16 cellular contexts compared by ENCODE assay signal in the genomic region with DNA sequence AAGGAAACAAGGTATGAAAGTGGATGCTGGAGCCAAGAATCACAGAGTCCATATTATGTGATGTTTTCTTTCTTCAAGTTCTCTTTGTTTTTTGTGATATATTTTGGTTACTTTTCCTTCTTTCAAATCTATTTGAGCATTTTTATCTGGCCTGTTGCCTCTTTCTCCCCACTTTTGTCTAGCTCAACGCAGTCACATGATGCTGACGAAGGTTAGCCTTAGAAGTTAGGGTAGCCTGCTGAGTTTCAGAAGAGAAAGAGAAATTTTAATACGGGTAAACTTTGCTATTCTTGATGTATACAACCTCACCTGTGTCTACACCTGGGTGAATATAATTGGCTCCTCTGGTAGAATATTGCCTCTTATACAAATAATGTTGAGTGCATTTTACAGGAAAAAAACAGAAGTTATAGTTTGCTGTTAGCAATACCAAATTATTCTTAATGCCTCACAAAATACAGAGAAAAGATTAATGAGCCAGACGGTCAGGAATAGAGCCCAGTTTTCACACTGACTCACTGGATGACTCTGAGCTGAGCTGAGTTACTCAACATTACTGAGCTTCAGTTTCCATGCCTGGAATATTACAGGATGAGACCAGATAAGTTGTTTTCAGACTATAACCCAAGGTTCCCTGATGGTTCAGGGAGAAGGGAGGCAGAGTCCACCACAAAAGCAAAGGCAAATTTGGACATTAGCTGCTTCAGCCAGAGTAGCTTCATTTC.
DNase-seq lines count a peak whose midpoint lies in the region; ATAC-seq, FAIRE-seq and TF ChIP-seq lines count a peak whose summit lies in the region.
"Had no signal": no experiment of that assay in that cellular context is flagged by ENCODE, and none has a peak within 500 bp of the region (broad histone marks: within the 10 kb centered on the region; RNA-seq: fewer than 3 reads in every experiment).

No MANE protein-coding gene starts in this region.

- no peak overlapping the region for H3K9ac ChIP-seq in K562 (ENCODE audit: insufficient read depth in 1 of 2, low read depth in 2 of 2, low read length in 2 of 2)

- DNase-seq in AG04450 (ENCODE audit: low read depth, low spot score) (peak; percentile 71), HS-27A (ENCODE audit: low read depth) (peak; percentile 75), K562 (ENCODE audit: extremely low read depth in 1 of 4, low spot score in 3 of 4) (no peak), hepatocyte (ENCODE audit: low spot score) (peak; percentile 52)
- no peak for DNase-seq in activated naive CD4-positive, alpha-beta T cell treated with anti-CD3 and anti-CD28 coated beads, Interleukin-2, amount 50 U/mL, for 16 hours
- no peak for DNase-seq in activated CD4-positive, alpha-beta T cell treated with anti-CD3 and anti-CD28 coated beads for 36 hours
- no peak for DNase-seq in activated CD8-positive, alpha-beta memory T cell treated with anti-CD3 and anti-CD28 coated beads, Interleukin-2, amount 50 U/mL, for 48 hours
- DNase-seq: activated CD4-positive, alpha-beta T cell treated with anti-CD3 and anti-CD28 coated beads, Interleukin-2, amount 50 U/mL, for 4 hours; activated naive CD4-positive, alpha-beta T cell treated with anti-CD3 and anti-CD28 coated beads, Interleukin-2, amount 10 ng/mL, durations not matched to agents 7 days and 5 days; H9; NCI-H526; stimulated activated CD4-positive, alpha-beta T cell treated with anti-CD3 and anti-CD28 coated beads, Interleukin-4, amount 100 ng/mL, for 24 hours had no signal

- H3K27ac Mint-ChIP-seq in activated CD4-positive, alpha-beta T cell treated with anti-CD3 and anti-CD28 coated beads for 36 hours, result no peak overlapping the region
- H3K27ac Mint-ChIP-seq: activated naive CD4-positive, alpha-beta T cell treated with anti-CD3 and anti-CD28 coated beads, Interleukin-2, amount 10 ng/mL, durations not matched to agents 7 days and 5 days; CD14-positive monocyte; H9 had no signal

- H3K4me3 ChIP-seq in AG04450 (ENCODE audit: low read depth, low read length), result no peak overlapping the region
- no peak overlapping the region for H3K4me3 ChIP-seq in K562
- H3K4me3 ChIP-seq in hepatocyte, result no peak overlapping the region

- H2AFZ ChIP-seq in K562 (ENCODE audit: low read depth, low read length), result no peak overlapping the region
- H2AFZ ChIP-seq in hepatocyte, result no peak overlapping the region

- H3K9me2 ChIP-seq in hepatocyte (replicated peaks; ENCODE audit: insufficient read depth), result no peaks in the 10 kb centered on the region

- no peak overlapping the region for H3K27ac ChIP-seq in AG04450 (ENCODE audit: low read depth, low read length)
- H3K27ac ChIP-seq in K562 (ENCODE audit: extremely low read depth, low read depth, low read length), result no peak overlapping the region
- H3K27ac ChIP-seq in hepatocyte, result no peak overlapping the region
- H3K27ac ChIP-seq: neutrophil had no signal

- no peak for TF ChIP-seq POLR2A in K562 (conservative IDR thresholded peaks at IDR 0.05)

- H3K4me2 ChIP-seq in K562 (ENCODE audit: insufficient read depth, low read length) (no peak overlapping the region), hepatocyte (no peak overlapping the region)

- intact Hi-C loops in K562 (cut with micrococcal nuclease), result no loop called here
- intact Hi-C loops in activated CD4-positive, alpha-beta T cell treated with anti-CD3 and anti-CD28 coated beads for 36 hours (cut with DNase I, micrococcal nuclease), result no loop called here

- H3K4me1 ChIP-seq in K562 (replicated peaks in 1 of 2; ENCODE audit: control insufficient read depth in 2 of 2, insufficient read depth in 2 of 2, low read length in 2 of 2) (no peaks in the 10 kb centered on the region), hepatocyte (ENCODE audit: insufficient read depth) (no peaks in the 10 kb centered on the region)

- no peaks in the 10 kb centered on the region for H3K9me3 Mint-ChIP-seq in activated CD4-positive, alpha-beta T cell treated with anti-CD3 and anti-CD28 coated beads for 36 hours (ENCODE audit: low read depth)
- H3K9me3 Mint-ChIP-seq: activated naive CD4-positive, alpha-beta T cell treated with anti-CD3 and anti-CD28 coated beads, Interleukin-2, amount 10 ng/mL, durations not matched to agents 7 days and 5 days; H9 had no signal

- no peak for TF ChIP-seq EP300 in K562 (IDR thresholded peaks at IDR 0.05; ENCODE audit: low read length)

- TF ChIP-seq CTCF in AG04450 (IDR thresholded peaks at IDR 0.05; ENCODE audit: low read depth, low read length), result no peak
- TF ChIP-seq CTCF in K562 (IDR thresholded peaks at IDR 0.05 in 2 of 3, conservative IDR thresholded peaks at IDR 0.05 in 1 of 3; ENCODE audit: insufficient read depth in 2 of 3, low read depth in 1 of 3, low read length in 3 of 3), result no peak
- no peak for TF ChIP-seq CTCF in hepatocyte (IDR thresholded peaks at IDR 0.05; ENCODE audit: poor library complexity)

- H3K27me3 ChIP-seq in AG04450 (ENCODE audit: control insufficient read depth, insufficient read depth, low read length), result no peaks in the 10 kb centered on the region
- H3K27me3 ChIP-seq in K562 (ENCODE audit: control insufficient read depth in 2 of 2, insufficient read depth in 2 of 2, low read length in 2 of 2), result no peaks in the 10 kb centered on the region
- no peaks in the 10 kb centered on the region for H3K27me3 ChIP-seq in hepatocyte
- H3K27me3 ChIP-seq: neutrophil had no signal

- in situ Hi-C loops in K562 (cut with MboI), result no loop called here

- ATAC-seq in K562, result no peak
- ATAC-seq in GM21423 (IDR thresholded peaks at IDR 0.05; ENCODE audit: unreplicated experiment), result no peak
- ATAC-seq in activated CD4-positive, alpha-beta T cell treated with anti-CD3 and anti-CD28 coated beads for 36 hours, result no peak

- TF ChIP-seq RAD21 in K562 (CRISPR knock-in tag; conservative IDR thresholded peaks at IDR 0.05 in 1 of 2, IDR thresholded peaks at IDR 0.05 in 1 of 2), result no peak

- H3K4me1 Mint-ChIP-seq in activated CD4-positive, alpha-beta T cell treated with anti-CD3 and anti-CD28 coated beads for 36 hours, result no peaks in the 10 kb centered on the region
- H3K4me1 Mint-ChIP-seq: activated naive CD4-positive, alpha-beta T cell treated with anti-CD3 and anti-CD28 coated beads, Interleukin-2, amount 10 ng/mL, durations not matched to agents 7 days and 5 days had no signal

- 0% methylated on average over 4 of the region's 4 CpGs for WGBS in K562 (ENCODE audit: insufficient coverage, low coverage, missing lambda C conversion rate)
- 59% methylated on average over 4 of the region's 4 CpGs for WGBS in hepatocyte (ENCODE audit: low lambda C conversion rate, missing lambda C conversion rate)

- no peak overlapping the region for H3K4me3 Mint-ChIP-seq in activated CD4-positive, alpha-beta T cell treated with anti-CD3 and anti-CD28 coated beads for 36 hours
- H3K4me3 Mint-ChIP-seq: activated naive CD4-positive, alpha-beta T cell treated with anti-CD3 and anti-CD28 coated beads, Interleukin-2, amount 10 ng/mL, durations not matched to agents 7 days and 5 days; CD14-positive monocyte; H9 had no signal

- H4K20me1 ChIP-seq in K562 (replicated peaks; ENCODE audit: control insufficient read depth, insufficient read depth, low read length), result no peaks in the 10 kb centered on the region
- H4K20me1 ChIP-seq in hepatocyte (ENCODE audit: insufficient read depth, poor library complexity, severe bottlenecking), result no peaks in the 10 kb centered on the region

- CTCF ChIA-PET in AG04450 (lab: Charles Lee), result interaction anchor here (0.5 kb wide), 1 partner anchor 197 kb away, joined by 15 read pairs; no protein-coding TSS in a partner anchor
- CTCF ChIA-PET in K562 (lab: Yijun Ruan, JAX; ENCODE audit: low intra/inter-chr PET ratio), result no interaction called here
- CTCF ChIA-PET in activated CD4-positive, alpha-beta T cell treated with anti-CD3 and anti-CD28 coated beads for 36 hours (lab: Charles Lee), result no interaction called here

- H3K9me3 ChIP-seq in AG04450 (ENCODE audit: control insufficient read depth, insufficient read depth, low read length) (no peaks in the 10 kb centered on the region), K562 (replicated peaks; ENCODE audit: control insufficient read depth, insufficient read depth, low read depth, low read length) (no peaks in the 10 kb centered on the region), hepatocyte (ENCODE audit: low read depth) (no peaks in the 10 kb centered on the region)
- H3K9me3 ChIP-seq: neutrophil had no signal

- H3K36me3 ChIP-seq in K562 (ENCODE audit: control insufficient read depth, insufficient read depth, low read length) (no peaks in the 10 kb centered on the region), hepatocyte (replicated peaks; ENCODE audit: insufficient read depth, low read depth) (no peaks in the 10 kb centered on the region)
- H3K36me3 ChIP-seq: neutrophil had no signal

- no peaks in the 10 kb centered on the region for H3K9me1 ChIP-seq in K562 (ENCODE audit: control insufficient read depth, insufficient read depth, low read length)

- no peaks in the 10 kb centered on the region for H3K36me3 Mint-ChIP-seq in activated CD4-positive, alpha-beta T cell treated with anti-CD3 and anti-CD28 coated beads for 36 hours (ENCODE audit: low read depth)
- H3K36me3 Mint-ChIP-seq: activated naive CD4-positive, alpha-beta T cell treated with anti-CD3 and anti-CD28 coated beads, Interleukin-2, amount 10 ng/mL, durations not matched to agents 7 days and 5 days; CD14-positive monocyte had no signal

- POLR2A ChIA-PET in AG04450 (lab: Yijun Ruan, JAX) (no interaction called here), K562 (lab: Yijun Ruan, JAX) (no interaction called here)
- POLR2A ChIA-PET in activated CD4-positive, alpha-beta T cell treated with anti-CD3 and anti-CD28 coated beads for 36 hours (lab: Charles Lee), result no interaction called here

- no TSS peak for BruUV-seq in K562 (replicated peaks; lab: Mats Ljungman, UMichigan)

- H3K79me2 ChIP-seq in K562 (ENCODE audit: control insufficient read depth, insufficient read depth, low read length), result no peaks in the 10 kb centered on the region
- no peaks in the 10 kb centered on the region for H3K79me2 ChIP-seq in hepatocyte

- peaks cover 5% of the 10 kb centered on the region for H3K27me3 Mint-ChIP-seq in activated CD4-positive, alpha-beta T cell treated with anti-CD3 and anti-CD28 coated beads for 36 hours
- H3K27me3 Mint-ChIP-seq: activated naive CD4-positive, alpha-beta T cell treated with anti-CD3 and anti-CD28 coated beads, Interleukin-2, amount 10 ng/mL, durations not matched to agents 7 days and 5 days had no signal

- FAIRE-seq in K562 (lab: Jason Lieb, UNC), result no peak
- FAIRE-seq: islet of Langerhans had no signal

Comparison
In these comparisons a context has a peak if more than half of its experiments do, and no peak if none do; other contexts are left out.
1. DNase-seq: peak in AG04450 (single experiment), HS-27A (single experiment) and hepatocyte (single experiment); none in K562 (0 of 4), activated naive CD4-positive, alpha-beta T cell treated with anti-CD3 and anti-CD28 coated beads, Interleukin-2, amount 50 U/mL, for 16 hours (single experiment), activated CD4-positive, alpha-beta T cell treated with anti-CD3 and anti-CD28 coated beads for 36 hours (single experiment) and activated CD8-positive, alpha-beta memory T cell treated with anti-CD3 and anti-CD28 coated beads, Interleukin-2, amount 50 U/mL, for 48 hours (single experiment).